Comparison of ENCODE assay signal across 18 cellular contexts in the genomic region with DNA sequence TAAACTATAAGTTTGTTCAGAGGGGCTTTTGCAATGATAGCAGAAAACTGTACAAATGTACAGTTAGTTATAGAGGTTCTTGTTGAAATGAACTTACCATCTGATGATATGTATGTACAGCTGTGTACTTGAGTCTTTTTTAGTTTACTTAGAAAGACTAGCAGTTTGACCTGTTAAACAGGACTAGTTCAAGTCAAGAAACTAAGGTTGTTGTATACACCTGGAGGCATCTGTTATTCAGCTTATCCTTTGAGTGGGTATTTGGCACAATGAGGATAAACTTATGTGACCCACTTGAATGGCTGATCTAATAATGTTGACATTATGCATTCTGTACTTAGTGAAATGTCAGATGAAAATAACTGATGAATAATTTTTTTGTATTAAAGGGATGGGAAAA.
"Had no signal": no experiment of that assay in that cellular context is flagged by ENCODE, and none has a peak within 500 bp of the region (broad histone marks: within the 10 kb centered on the region; RNA-seq: fewer than 3 reads in every experiment).

No MANE protein-coding gene starts in this region.

- H3K27ac Mint-ChIP-seq: activated T-helper 17 cell treated with anti-CD3 and anti-CD28 coated beads, Interleukin-2, amount 50 U/mL, for 72 hours; nephron progenitor cell; WTC11 had no signal

- DNase-seq: activated T-cell treated with anti-CD3 and anti-CD28 coated beads, Interleukin-2, amount 50 U/mL, for 1 hour; glutamatergic neuron; hippocampal formation; left ventricle myocardium inferior; nephron progenitor cell; nucleus accumbens; small intestine; stimulated activated CD4-positive, alpha-beta T cell treated with anti-CD3 and anti-CD28 coated beads, Interleukin-2, amount 100 ng/mL, for 24 hours; transverse colon had no signal

- H3K9ac ChIP-seq: parathyroid adenoma had no signal

- H3K27me3 Mint-ChIP-seq: activated T-helper 17 cell treated with anti-CD3 and anti-CD28 coated beads, Interleukin-2, amount 50 U/mL, for 72 hours; central memory CD8-positive, alpha-beta T cell; stimulated activated memory B cell treated with anti-CD40 and anti-IgM and Interleukin-4, amounts not matched to agents 10 μg/mL and 1 μg/mL and 100 μg/mL, for 72 hours had no signal

- H3K9me3 ChIP-seq: esophagus muscularis mucosa, left ventricle myocardium inferior, transverse colon, vagina had no signal

- H3K4me1 Mint-ChIP-seq: nephron progenitor cell, WTC11 had no signal

- H3K4me3 Mint-ChIP-seq: activated T-helper 17 cell treated with anti-CD3 and anti-CD28 coated beads, Interleukin-2, amount 50 U/mL, for 72 hours; central memory CD8-positive, alpha-beta T cell; nephron progenitor cell; stimulated activated memory B cell treated with anti-CD40 and anti-IgM and Interleukin-4, amounts not matched to agents 10 μg/mL and 1 μg/mL and 100 μg/mL, for 72 hours; WTC11 had no signal

- H3K27ac ChIP-seq: left ventricle myocardium inferior, parathyroid adenoma, vagina had no signal

- H3K27me3 ChIP-seq: esophagus muscularis mucosa, transverse colon, vagina had no signal

- H3K9me3 Mint-ChIP-seq: activated naive CD4-positive, alpha-beta T cell treated with anti-CD3 and anti-CD28 coated beads, Interleukin-2, amount 50 U/mL, for 72 hours; activated T-helper 17 cell treated with anti-CD3 and anti-CD28 coated beads, Interleukin-2, amount 50 U/mL, for 72 hours; central memory CD8-positive, alpha-beta T cell; nephron progenitor cell; stimulated activated memory B cell treated with anti-CD40 and anti-IgM and Interleukin-4, amounts not matched to agents 10 μg/mL and 1 μg/mL and 100 μg/mL, for 72 hours; WTC11 had no signal

- H3K79me2 ChIP-seq: parathyroid adenoma had no signal

- ATAC-seq: activated naive CD4-positive, alpha-beta T cell treated with anti-CD3 and anti-CD28 coated beads, Interleukin-2, amount 50 U/mL, for 72 hours; activated T-helper 17 cell treated with anti-CD3 and anti-CD28 coated beads, Interleukin-2, amount 50 U/mL, for 72 hours; sciatic nerve; WTC11 had no signal

- H3K4me3 ChIP-seq: esophagus muscularis mucosa, left ventricle myocardium inferior, transverse colon, vagina had no signal
